23 cellular contexts compared by ENCODE assay signal in the genomic region with DNA sequence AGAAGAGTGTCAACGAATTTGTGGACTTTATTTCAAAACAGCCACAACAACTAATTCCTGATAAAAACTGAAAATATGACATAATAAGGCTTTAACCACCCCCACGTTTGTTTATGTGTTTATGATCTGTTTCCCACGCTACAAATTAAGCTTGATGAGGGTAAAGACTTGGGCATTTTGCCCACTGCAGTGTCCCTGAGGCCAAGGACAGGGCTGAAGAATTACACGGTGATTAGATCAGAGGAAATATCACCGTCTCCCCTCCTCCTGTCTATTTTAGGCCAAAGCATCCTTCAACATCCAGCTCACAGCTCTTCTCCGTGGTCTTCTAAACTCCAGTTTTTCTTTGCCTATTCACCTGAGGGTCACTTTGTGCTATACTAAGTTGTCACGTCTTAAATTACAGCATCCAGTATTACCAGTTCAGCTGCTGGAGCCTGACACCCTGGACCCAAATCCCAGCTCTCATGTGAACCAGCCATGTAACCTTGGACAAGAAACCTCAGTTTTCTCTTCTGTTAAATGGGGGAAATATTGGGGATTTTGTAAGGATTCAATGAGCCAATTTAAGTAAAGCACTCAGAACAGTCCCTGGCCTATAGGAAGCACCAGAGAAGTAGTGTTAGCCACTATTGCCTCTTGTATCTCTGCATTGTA.
"Had no signal": no experiment of that assay in that cellular context is flagged by ENCODE, and none has a peak within 500 bp of the region (broad histone marks: within the 10 kb centered on the region; RNA-seq: fewer than 3 reads in every experiment).

No MANE protein-coding gene starts in this region.

- H3K27me3 Mint-ChIP-seq: activated CD4-positive, alpha-beta memory T cell treated with anti-CD3 and anti-CD28 coated beads for 36 hours had no signal

- DNase-seq: activated CD4-positive, alpha-beta memory T cell treated with anti-CD3 and anti-CD28 coated beads for 36 hours; activated CD4-positive, alpha-beta T cell treated with anti-CD3 and anti-CD28 coated beads for 4 hours; activated CD4-positive, CD25-positive, alpha-beta regulatory T cell; activated effector memory CD4-positive, alpha-beta T cell treated with Interleukin-2 at 50 U/mL for 16 hours; activated naive CD4-positive, alpha-beta T cell treated with anti-CD3 and anti-CD28 coated beads for 36 hours; activated naive CD8-positive, alpha-beta T cell treated with anti-CD3 and anti-CD28 coated beads, Interleukin-2, amount 10 ng/mL, durations not matched to agents 7 days and 5 days; activated T-cell treated with anti-CD3 and anti-CD28 coated beads, Interleukin-2, amount 50 U/mL, for 48 hours; amniotic stem cell; glutamatergic neuron; hippocampal formation; kidney glomerular epithelial cell; left lung; naive thymus-derived CD8-positive, alpha-beta T cell; psoas muscle; stimulated activated CD4-positive, alpha-beta T cell treated with anti-CD3 and anti-CD28 coated beads, Interleukin-12 subunit alpha, Interleukin-12 subunit beta, amount 100 ng/mL, for 4 hours; stimulated activated CD4-positive, alpha-beta T cell treated with anti-CD3 and anti-CD28 coated beads, Interleukin-4, amount 100 ng/mL, for 4 hours; stimulated activated naive CD8-positive, alpha-beta T cell treated with anti-CD3 and anti-CD28 coated beads, Interleukin-15, amount 100 ng/mL, for 72 hours; T1000; tibial artery had no signal

- H3K36me3 Mint-ChIP-seq: activated naive CD8-positive, alpha-beta T cell treated with anti-CD3 and anti-CD28 coated beads, Interleukin-2, amount 10 ng/mL, durations not matched to agents 7 days and 5 days; naive thymus-derived CD8-positive, alpha-beta T cell; neural progenitor cell had no signal

- H3K4me3 Mint-ChIP-seq: activated CD4-positive, alpha-beta memory T cell treated with anti-CD3 and anti-CD28 coated beads for 36 hours; activated naive CD4-positive, alpha-beta T cell treated with anti-CD3 and anti-CD28 coated beads for 36 hours; activated naive CD8-positive, alpha-beta T cell treated with anti-CD3 and anti-CD28 coated beads, Interleukin-2, amount 10 ng/mL, durations not matched to agents 7 days and 5 days; central memory CD8-positive, alpha-beta T cell; naive thymus-derived CD8-positive, alpha-beta T cell; neural progenitor cell; stimulated activated naive CD8-positive, alpha-beta T cell treated with anti-CD3 and anti-CD28 coated beads, Interleukin-15, amount 100 ng/mL, for 72 hours had no signal

- H3K9me3 Mint-ChIP-seq: central memory CD8-positive, alpha-beta T cell had no signal

- FAIRE-seq: colon, frontal cortex had no signal

- ATAC-seq: left lung; naive thymus-derived CD8-positive, alpha-beta T cell; psoas muscle; stimulated activated naive CD8-positive, alpha-beta T cell treated with anti-CD3 and anti-CD28 coated beads, Interleukin-15, amount 100 ng/mL, for 72 hours had no signal

- H3K27ac Mint-ChIP-seq: activated CD4-positive, alpha-beta memory T cell treated with anti-CD3 and anti-CD28 coated beads for 36 hours; activated naive CD4-positive, alpha-beta T cell treated with anti-CD3 and anti-CD28 coated beads for 36 hours; activated naive CD8-positive, alpha-beta T cell treated with anti-CD3 and anti-CD28 coated beads, Interleukin-2, amount 10 ng/mL, durations not matched to agents 7 days and 5 days; naive thymus-derived CD8-positive, alpha-beta T cell; neural progenitor cell; stimulated activated naive CD8-positive, alpha-beta T cell treated with anti-CD3 and anti-CD28 coated beads, Interleukin-15, amount 100 ng/mL, for 72 hours had no signal
